In genomic region chr1:4696161-4696745, GRCh38 we compare ENCODE assay signal across 17 cellular contexts. TPM values are rescaled to one million over a fixed set of nuclear protein-coding genes. Genes with fewer than 3 reads are reported as not detected.
"Had no signal": no experiment of that assay in that cellular context is flagged by ENCODE, and none has a peak within 500 bp of the region (broad histone marks: within the 10 kb centered on the region; RNA-seq: fewer than 3 reads in every experiment).

No MANE protein-coding gene starts in this region.

- H3K27me3 ChIP-seq: right lobe of liver, testis, tibial nerve, upper lobe of right lung, vagina had no signal

- DNase-seq: cortex of kidney; effector memory CD4-positive, alpha-beta T cell; hippocampal formation; kidney glomerular epithelial cell; lower lobe of right lung; naive B cell; psoas muscle; retina; right lobe of liver; stimulated activated CD4-positive, alpha-beta T cell treated with anti-CD3 and anti-CD28 coated beads, Interleukin-4, amount 100 ng/mL, for 1 hour; testis; upper lobe of right lung had no signal

- H3K27ac ChIP-seq: heart left ventricle, left lung, lower lobe of right lung, psoas muscle, right lobe of liver, testis, tibial nerve, upper lobe of right lung, vagina had no signal

- H3K36me3 ChIP-seq: heart left ventricle, left lung, lower lobe of right lung, right lobe of liver, tibial nerve, upper lobe of right lung, vagina had no signal

- H3K9me3 ChIP-seq: left lung, lower lobe of right lung, psoas muscle, right lobe of liver, testis, upper lobe of right lung, vagina had no signal

- H3K4me3 ChIP-seq: heart left ventricle, left lung, lower lobe of right lung, psoas muscle, right lobe of liver, testis, tibial nerve, upper lobe of right lung, vagina had no signal

- H3K4me1 ChIP-seq: heart left ventricle, left lung, lower lobe of right lung, psoas muscle, right lobe of liver, testis, upper lobe of right lung, vagina had no signal

RNA-seq across cellular contexts. Expression of gene AJAP1, which starts 41.8 kb away (rescaled TPM):
- total RNA-seq: fibroblast of lung had no signal
